Comparison of ENCODE assay signal across 1 cellular context in the genomic region with DNA sequence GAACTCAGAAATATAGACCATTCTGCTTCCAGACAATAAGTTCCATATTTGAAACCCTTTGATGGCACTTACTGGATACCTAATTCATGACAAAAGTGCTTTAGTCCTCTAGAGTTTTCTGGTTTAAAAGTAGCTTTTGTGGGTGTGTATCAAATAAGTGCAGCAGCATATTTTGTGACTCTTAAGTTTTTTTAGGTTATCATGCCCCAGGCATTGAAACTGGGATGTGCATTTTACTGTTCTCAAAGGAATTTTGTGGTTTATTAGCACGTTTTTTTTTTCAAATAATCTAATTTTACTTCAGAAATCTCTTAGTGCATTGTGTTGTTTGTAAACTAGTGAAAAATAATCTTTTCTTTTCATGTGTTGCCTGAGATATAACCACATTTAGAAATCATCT.
TF ChIP-seq lines count a peak whose summit lies in the region.

No MANE protein-coding gene starts in this region.

TF ChIP-seq in K562, 482 proteins besides CTCF, POLR2A, EP300 and RAD21:
- TF ChIP-seq U2AF2 (optimal IDR thresholded peaks at IDR 0.05; ENCODE audit: low read depth, low read length) (no peak), SMAD4 (CRISPR knock-in tag; conservative IDR thresholded peaks at IDR 0.05) (no peak), ASH1L (IDR thresholded peaks at IDR 0.05; ENCODE audit: borderline replicate concordance, low read depth, partially characterized antibody) (no peak), FOXK1 (CRISPR knock-in tag; IDR thresholded peaks at IDR 0.05; ENCODE audit: borderline replicate concordance) (no peak), ESRRA (IDR thresholded peaks at IDR 0.05; ENCODE audit: borderline replicate concordance, low read depth) (no peak), CCNT2 (IDR thresholded peaks at IDR 0.05; ENCODE audit: borderline replicate concordance, extremely low read depth, insufficient read length, low read depth, low read length) (no peak), NCOA4 (IDR thresholded peaks at IDR 0.05; ENCODE audit: partially characterized antibody) (no peak), NFE2L1 (tag; IDR thresholded peaks at IDR 0.05; ENCODE audit: borderline replicate concordance, low read depth) (no peak), NFIC (IDR thresholded peaks at IDR 0.05) (no peak), ZFPM2 (CRISPR knock-in tag; IDR thresholded peaks at IDR 0.05) (no peak), POLR3G (IDR thresholded peaks at IDR 0.05; ENCODE audit: extremely low read depth, insufficient read length, insufficient replicate concordance) (no peak), ZNF133 (CRISPR knock-in tag; IDR thresholded peaks at IDR 0.05) (no peak), RB1 (IDR thresholded peaks at IDR 0.05; ENCODE audit: low read depth) (no peak), ZNF124 (CRISPR knock-in tag; IDR thresholded peaks at IDR 0.05) (no peak)
- TF ChIP-seq, protein P1, sequence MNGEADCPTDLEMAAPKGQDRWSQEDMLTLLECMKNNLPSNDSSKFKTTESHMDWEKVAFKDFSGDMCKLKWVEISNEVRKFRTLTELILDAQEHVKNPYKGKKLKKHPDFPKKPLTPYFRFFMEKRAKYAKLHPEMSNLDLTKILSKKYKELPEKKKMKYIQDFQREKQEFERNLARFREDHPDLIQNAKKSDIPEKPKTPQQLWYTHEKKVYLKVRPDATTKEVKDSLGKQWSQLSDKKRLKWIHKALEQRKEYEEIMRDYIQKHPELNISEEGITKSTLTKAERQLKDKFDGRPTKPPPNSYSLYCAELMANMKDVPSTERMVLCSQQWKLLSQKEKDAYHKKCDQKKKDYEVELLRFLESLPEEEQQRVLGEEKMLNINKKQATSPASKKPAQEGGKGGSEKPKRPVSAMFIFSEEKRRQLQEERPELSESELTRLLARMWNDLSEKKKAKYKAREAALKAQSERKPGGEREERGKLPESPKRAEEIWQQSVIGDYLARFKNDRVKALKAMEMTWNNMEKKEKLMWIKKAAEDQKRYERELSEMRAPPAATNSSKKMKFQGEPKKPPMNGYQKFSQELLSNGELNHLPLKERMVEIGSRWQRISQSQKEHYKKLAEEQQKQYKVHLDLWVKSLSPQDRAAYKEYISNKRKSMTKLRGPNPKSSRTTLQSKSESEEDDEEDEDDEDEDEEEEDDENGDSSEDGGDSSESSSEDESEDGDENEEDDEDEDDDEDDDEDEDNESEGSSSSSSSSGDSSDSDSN (IDR thresholded peaks at IDR 0.05; ENCODE audit: borderline replicate concordance in 1 of 2, low read depth in 2 of 2, low read length in 2 of 2): no peak
- TF ChIP-seq, protein P2, sequence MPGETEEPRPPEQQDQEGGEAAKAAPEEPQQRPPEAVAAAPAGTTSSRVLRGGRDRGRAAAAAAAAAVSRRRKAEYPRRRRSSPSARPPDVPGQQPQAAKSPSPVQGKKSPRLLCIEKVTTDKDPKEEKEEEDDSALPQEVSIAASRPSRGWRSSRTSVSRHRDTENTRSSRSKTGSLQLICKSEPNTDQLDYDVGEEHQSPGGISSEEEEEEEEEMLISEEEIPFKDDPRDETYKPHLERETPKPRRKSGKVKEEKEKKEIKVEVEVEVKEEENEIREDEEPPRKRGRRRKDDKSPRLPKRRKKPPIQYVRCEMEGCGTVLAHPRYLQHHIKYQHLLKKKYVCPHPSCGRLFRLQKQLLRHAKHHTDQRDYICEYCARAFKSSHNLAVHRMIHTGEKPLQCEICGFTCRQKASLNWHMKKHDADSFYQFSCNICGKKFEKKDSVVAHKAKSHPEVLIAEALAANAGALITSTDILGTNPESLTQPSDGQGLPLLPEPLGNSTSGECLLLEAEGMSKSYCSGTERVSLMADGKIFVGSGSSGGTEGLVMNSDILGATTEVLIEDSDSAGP (CRISPR knock-in tag; IDR thresholded peaks at IDR 0.05): no peak
